ENCODE assay signal across 8 cellular contexts in the genomic region with DNA sequence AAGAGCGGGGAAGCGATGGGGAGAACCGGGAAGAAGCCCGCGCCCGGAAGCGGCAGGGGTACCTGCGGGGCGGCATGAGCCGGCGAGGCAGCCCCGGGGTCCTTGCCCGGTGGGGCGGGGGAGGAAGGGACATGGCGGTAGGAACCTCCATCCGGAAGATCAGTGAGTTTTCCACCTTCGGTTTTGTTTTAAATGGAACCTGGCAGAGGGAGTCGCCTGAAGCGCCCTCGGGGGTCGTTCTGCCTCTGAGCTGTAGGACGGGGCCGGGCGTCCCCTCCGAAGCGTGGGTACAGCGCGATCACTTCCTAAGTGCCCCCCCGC. TPM values are rescaled to one million over a fixed set of nuclear protein-coding genes. Genes with fewer than 3 reads are reported as not detected.
A peak's percentile ranks its signal among the peaks of the same experiment; 100 is the strongest.
DNase-seq lines count a peak whose midpoint lies in the region; ATAC-seq lines count a peak whose summit lies in the region.

No MANE protein-coding gene starts in this region.

- peaks cover 27% of the 10 kb centered on the region for H3K36me3 Mint-ChIP-seq in activated CD4-positive, alpha-beta T cell treated with anti-CD3 and anti-CD28 coated beads, Interleukin-2, amount 10 ng/mL, durations not matched to agents 7 days and 5 days (ENCODE audit: low read depth)
- H3K36me3 Mint-ChIP-seq in activated T-cell treated with anti-CD3 and anti-CD28 coated beads, Interleukin-2, amount 50 U/mL, for 24 hours (ENCODE audit: low read depth), result peaks cover 43% of the 10 kb centered on the region

- H3K9ac ChIP-seq in iPS-20b (ENCODE audit: low read depth, low read length) (peak overlapping the region; percentile 76; the same call in 1 of the 2 replicates), stomach smooth muscle (ENCODE audit: low read length in 2 of 2) (peak overlapping the region; percentile 51 to 63)

- H3K27me3 ChIP-seq in iPS-20b (ENCODE audit: insufficient read depth, low read length), result peaks cover 32% of the 10 kb centered on the region
- peaks cover 0 to 17% of the 10 kb centered on the region in 2 donors for H3K27me3 ChIP-seq in stomach smooth muscle (ENCODE audit: control insufficient read depth in 1 of 2, insufficient read depth in 2 of 2, low read length in 2 of 2)

- no peak overlapping the region for H3K27ac ChIP-seq in iPS-20b (ENCODE audit: low read length)
- H3K27ac ChIP-seq in stomach smooth muscle (ENCODE audit: low read length), result peak overlapping the region; percentile 24

- peaks cover 34% of the 10 kb centered on the region for H3K4me1 Mint-ChIP-seq in activated CD4-positive, alpha-beta T cell treated with anti-CD3 and anti-CD28 coated beads, Interleukin-2, amount 10 ng/mL, durations not matched to agents 7 days and 5 days
- H3K4me1 Mint-ChIP-seq in activated T-cell treated with anti-CD3 and anti-CD28 coated beads, Interleukin-2, amount 50 U/mL, for 24 hours (ENCODE audit: low read depth), result peaks cover 36% of the 10 kb centered on the region

- peak overlapping the region; percentile 91 for H3K4me3 Mint-ChIP-seq in activated CD4-positive, alpha-beta T cell treated with anti-CD3 and anti-CD28 coated beads, Interleukin-2, amount 10 ng/mL, durations not matched to agents 7 days and 5 days
- peak overlapping the region; percentile 91 for H3K4me3 Mint-ChIP-seq in activated T-cell treated with anti-CD3 and anti-CD28 coated beads, Interleukin-2, amount 50 U/mL, for 24 hours

- H3K36me3 ChIP-seq in iPS-20b (ENCODE audit: insufficient read depth, low read depth, low read length) (peaks cover 25% of the 10 kb centered on the region), stomach smooth muscle (ENCODE audit: control insufficient read depth in 2 of 2, insufficient read depth in 2 of 2, low read length in 2 of 2) (no peaks in the 10 kb centered on the region)

- H3K4me1 ChIP-seq in iPS-20b (ENCODE audit: insufficient read depth, low read length) (peaks cover 12% of the 10 kb centered on the region), stomach smooth muscle (ENCODE audit: control insufficient read depth, insufficient read depth, low read length) (peaks cover 20% of the 10 kb centered on the region)

- H3K9me3 Mint-ChIP-seq in activated CD4-positive, alpha-beta T cell treated with anti-CD3 and anti-CD28 coated beads, Interleukin-2, amount 10 ng/mL, durations not matched to agents 7 days and 5 days, result no peaks in the 10 kb centered on the region
- H3K9me3 Mint-ChIP-seq in activated T-cell treated with anti-CD3 and anti-CD28 coated beads, Interleukin-2, amount 50 U/mL, for 24 hours, result no peaks in the 10 kb centered on the region

- POLR2A ChIA-PET in activated CD4-positive, alpha-beta T cell treated with anti-CD3 and anti-CD28 coated beads, Interleukin-2, amount 10 ng/mL, durations not matched to agents 7 days and 5 days (lab: Charles Lee), result interaction anchor here (0.7 kb wide), 1 partner anchor 10 kb away, joined by 3 read pairs; no protein-coding TSS in a partner anchor

- H3K4me3 ChIP-seq in iPS-20b (ENCODE audit: low read length), result peak overlapping the region; percentile 84
- peak overlapping the region; percentile 69 to 82 for H3K4me3 ChIP-seq in stomach smooth muscle (ENCODE audit: low read length in 2 of 2)

- peak; percentile 38 for DNase-seq in activated CD4-positive, alpha-beta T cell treated with anti-CD3 and anti-CD28 coated beads, Interleukin-2, amount 10 ng/mL, durations not matched to agents 7 days and 5 days
- DNase-seq in activated CD4-positive, alpha-beta T cell treated with anti-CD3 and anti-CD28 coated beads, Interleukin-2, amount 50 U/mL, for 4 hours, result no peak
- no peak for DNase-seq in activated T-cell treated with anti-CD3 and anti-CD28 coated beads, Interleukin-2, amount 50 U/mL, for 24 hours
- no peak for DNase-seq in NCI-H1436 treated with DMSO at 0.1 percent for 48 hours (lab: John Stamatoyannopoulos, UW)
- DNase-seq in medulla oblongata (ENCODE audit: extremely low spot score), result no peak

- H3K27me3 Mint-ChIP-seq in activated CD4-positive, alpha-beta T cell treated with anti-CD3 and anti-CD28 coated beads, Interleukin-2, amount 10 ng/mL, durations not matched to agents 7 days and 5 days, result peaks cover 12% of the 10 kb centered on the region
- H3K27me3 Mint-ChIP-seq in activated T-cell treated with anti-CD3 and anti-CD28 coated beads, Interleukin-2, amount 50 U/mL, for 24 hours, result peaks cover 14% of the 10 kb centered on the region

- H3K27ac Mint-ChIP-seq in activated CD4-positive, alpha-beta T cell treated with anti-CD3 and anti-CD28 coated beads, Interleukin-2, amount 10 ng/mL, durations not matched to agents 7 days and 5 days, result peak overlapping the region; percentile 91
- peak overlapping the region; percentile 93 for H3K27ac Mint-ChIP-seq in activated T-cell treated with anti-CD3 and anti-CD28 coated beads, Interleukin-2, amount 50 U/mL, for 24 hours

- ATAC-seq in HG02973 (IDR thresholded peaks at IDR 0.05; ENCODE audit: unreplicated experiment), result peak; percentile 13

- H3K9me3 ChIP-seq in iPS-20b (ENCODE audit: insufficient read depth, low read depth, low read length) (no peaks in the 10 kb centered on the region), stomach smooth muscle (ENCODE audit: control insufficient read depth in 2 of 2, low read length in 2 of 2) (no peaks in the 10 kb centered on the region)

- CTCF ChIA-PET in activated CD4-positive, alpha-beta T cell treated with anti-CD3 and anti-CD28 coated beads, Interleukin-2, amount 10 ng/mL, durations not matched to agents 7 days and 5 days (lab: Charles Lee), result no interaction called here

RNA-seq across cellular contexts. Expression of gene PFKP, which starts 0.5 kb away (rescaled TPM):
- total RNA-seq in activated CD4-positive, alpha-beta T cell treated with anti-CD3 and anti-CD28 coated beads, Interleukin-2, amount 10 ng/mL, durations not matched to agents 7 days and 5 days, result 100 to 1,000 TPM; 173 to 178 TPM
